In the genomic region with DNA sequence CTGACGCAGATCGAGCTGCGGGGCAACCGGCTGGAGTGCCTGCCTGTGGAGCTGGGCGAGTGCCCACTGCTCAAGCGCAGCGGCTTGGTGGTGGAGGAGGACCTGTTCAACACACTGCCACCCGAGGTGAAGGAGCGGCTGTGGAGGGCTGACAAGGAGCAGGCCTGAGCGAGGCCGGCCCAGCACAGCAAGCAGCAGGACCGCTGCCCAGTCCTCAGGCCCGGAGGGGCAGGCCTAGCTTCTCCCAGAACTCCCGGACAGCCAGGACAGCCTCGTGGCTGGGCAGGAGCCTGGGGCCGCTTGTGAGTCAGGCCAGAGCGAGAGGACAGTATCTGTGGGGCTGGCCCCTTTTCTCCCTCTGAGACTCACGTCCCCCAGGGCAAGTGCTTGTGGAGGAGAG, we compare ENCODE assay signal across 1 cellular context.
TF ChIP-seq lines count a peak whose summit lies in the region.

No MANE protein-coding gene starts in this region.

TF ChIP-seq in SK-N-SH, 30 proteins besides CTCF, POLR2A, EP300 and RAD21:
- TF ChIP-seq TAF1 (IDR thresholded peaks at IDR 0.05; ENCODE audit: borderline replicate concordance, low read depth, low read length) (no peak), EZH2phosphoT487 (IDR thresholded peaks at IDR 0.05; ENCODE audit: borderline replicate concordance, low read depth) (no peak), SIN3A (IDR thresholded peaks at IDR 0.05; ENCODE audit: borderline replicate concordance, low read depth, low read length) (no peak), NRF1 (IDR thresholded peaks at IDR 0.05; ENCODE audit: low read depth, low read length) (no peak), SMC3 (IDR thresholded peaks at IDR 0.05; ENCODE audit: low read depth, low read length) (no peak), GATA2 (CRISPR knock-in tag; IDR thresholded peaks at IDR 0.05) (no peak), ELF1 (IDR thresholded peaks at IDR 0.05) (no peak), FOXJ3 (CRISPR knock-in tag; IDR thresholded peaks at IDR 0.05) (no peak), RFX5 (IDR thresholded peaks at IDR 0.05; ENCODE audit: low read length) (no peak), TCF12 (IDR thresholded peaks at IDR 0.05) (no peak), GABPA (IDR thresholded peaks at IDR 0.05; ENCODE audit: low read depth) (no peak), MXI1 (IDR thresholded peaks at IDR 0.05; ENCODE audit: low read depth, low read length) (no peak), CHD2 (IDR thresholded peaks at IDR 0.05; ENCODE audit: low read length, partially characterized antibody) (no peak), RCOR1 (IDR thresholded peaks at IDR 0.05; ENCODE audit: low read length) (no peak), USF2 (IDR thresholded peaks at IDR 0.05; ENCODE audit: borderline replicate concordance, low read depth, low read length) (no peak), REST (IDR thresholded peaks at IDR 0.05; ENCODE audit: low read depth, low read length) (no peak)
- TF ChIP-seq, protein P1, sequence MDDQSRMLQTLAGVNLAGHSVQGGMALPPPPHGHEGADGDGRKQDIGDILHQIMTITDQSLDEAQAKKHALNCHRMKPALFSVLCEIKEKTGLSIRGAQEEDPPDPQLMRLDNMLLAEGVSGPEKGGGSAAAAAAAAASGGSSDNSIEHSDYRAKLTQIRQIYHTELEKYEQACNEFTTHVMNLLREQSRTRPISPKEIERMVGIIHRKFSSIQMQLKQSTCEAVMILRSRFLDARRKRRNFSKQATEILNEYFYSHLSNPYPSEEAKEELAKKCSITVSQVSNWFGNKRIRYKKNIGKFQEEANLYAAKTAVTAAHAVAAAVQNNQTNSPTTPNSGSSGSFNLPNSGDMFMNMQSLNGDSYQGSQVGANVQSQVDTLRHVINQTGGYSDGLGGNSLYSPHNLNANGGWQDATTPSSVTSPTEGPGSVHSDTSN (IDR thresholded peaks at IDR 0.05): no peak
- TF ChIP-seq, protein P2, sequence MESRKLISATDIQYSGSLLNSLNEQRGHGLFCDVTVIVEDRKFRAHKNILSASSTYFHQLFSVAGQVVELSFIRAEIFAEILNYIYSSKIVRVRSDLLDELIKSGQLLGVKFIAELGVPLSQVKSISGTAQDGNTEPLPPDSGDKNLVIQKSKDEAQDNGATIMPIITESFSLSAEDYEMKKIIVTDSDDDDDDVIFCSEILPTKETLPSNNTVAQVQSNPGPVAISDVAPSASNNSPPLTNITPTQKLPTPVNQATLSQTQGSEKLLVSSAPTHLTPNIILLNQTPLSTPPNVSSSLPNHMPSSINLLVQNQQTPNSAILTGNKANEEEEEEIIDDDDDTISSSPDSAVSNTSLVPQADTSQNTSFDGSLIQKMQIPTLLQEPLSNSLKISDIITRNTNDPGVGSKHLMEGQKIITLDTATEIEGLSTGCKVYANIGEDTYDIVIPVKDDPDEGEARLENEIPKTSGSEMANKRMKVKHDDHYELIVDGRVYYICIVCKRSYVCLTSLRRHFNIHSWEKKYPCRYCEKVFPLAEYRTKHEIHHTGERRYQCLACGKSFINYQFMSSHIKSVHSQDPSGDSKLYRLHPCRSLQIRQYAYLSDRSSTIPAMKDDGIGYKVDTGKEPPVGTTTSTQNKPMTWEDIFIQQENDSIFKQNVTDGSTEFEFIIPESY (IDR thresholded peaks at IDR 0.05; ENCODE audit: borderline replicate concordance, low read depth): no peak
- TF ChIP-seq, protein P3, sequence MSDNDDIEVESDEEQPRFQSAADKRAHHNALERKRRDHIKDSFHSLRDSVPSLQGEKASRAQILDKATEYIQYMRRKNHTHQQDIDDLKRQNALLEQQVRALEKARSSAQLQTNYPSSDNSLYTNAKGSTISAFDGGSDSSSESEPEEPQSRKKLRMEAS (IDR thresholded peaks at IDR 0.05; ENCODE audit: low read depth): no peak
TF ChIP-seq in SK-N-SH: peak in this region for 0.
